27 cellular contexts compared by ENCODE assay signal in genomic region chr4:151347490-151347889, GRCh38. TPM values are rescaled to one million over a fixed set of nuclear protein-coding genes. Genes with fewer than 3 reads are reported as not detected.
"Had no signal": no experiment of that assay in that cellular context is flagged by ENCODE, and none has a peak within 500 bp of the region (broad histone marks: within the 10 kb centered on the region; RNA-seq: fewer than 3 reads in every experiment).

No MANE protein-coding gene starts in this region.

- DNase-seq: activated CD4-positive, alpha-beta memory T cell treated with anti-CD3 and anti-CD28 coated beads, Interleukin-2, amount 10 ng/mL, durations not matched to agents 7 days and 5 days; activated CD4-positive, alpha-beta T cell treated with anti-CD3 and anti-CD28 coated beads for 36 hours; activated CD4-positive, alpha-beta T cell treated with anti-CD3 and anti-CD28 coated beads, Interleukin-2, amount 10 ng/mL, durations not matched to agents 24 days and 14 days; activated CD4-positive, CD25-positive, alpha-beta regulatory T cell; activated CD4-positive, CD25-positive, alpha-beta regulatory T cell treated with anti-CD3 and anti-CD28 coated beads, Interleukin-2, amount 50 U/mL, for 72 hours; activated CD8-positive, alpha-beta memory T cell treated with anti-CD3 and anti-CD28 coated beads, Interleukin-2, amount 50 U/mL, for 48 hours; activated effector memory CD4-positive, alpha-beta T cell treated with Interleukin-2 at 50 U/mL for 16 hours; activated gamma-delta T cell treated with Interleukin-2 at 50 U/mL for 16 hours; activated naive CD4-positive, alpha-beta T cell treated with anti-CD3 and anti-CD28 coated beads, Interleukin-2, amount 50 U/mL, for 16 hours; activated naive CD4-positive, alpha-beta T cell treated with Interleukin-2 at 50 U/mL for 16 hours; activated T-cell treated with anti-CD3 and anti-CD28 coated beads for 4 hours; activated T-cell treated with anti-CD3 and anti-CD28 coated beads, Interleukin-2, amount 50 U/mL, for 24 hours; amniotic stem cell; anterior cingulate cortex; brain microvascular endothelial cell; cortex of kidney; dermis blood vessel endothelial cell; effector CD8-positive, alpha-beta T cell; erythroblast; foreskin keratinocyte; gastrocnemius medialis; glutamatergic neuron; heart left ventricle; T-helper 2 cell had no signal

- H3K27me3 ChIP-seq: brain microvascular endothelial cell, esophagus muscularis mucosa, gastrocnemius medialis, heart left ventricle had no signal

- H3K4me1 ChIP-seq: esophagus muscularis mucosa, foreskin keratinocyte, gastrocnemius medialis, heart left ventricle had no signal

- H3K27ac ChIP-seq: brain microvascular endothelial cell, esophagus muscularis mucosa, foreskin keratinocyte, gastrocnemius medialis, heart left ventricle had no signal

- H3K4me3 ChIP-seq: esophagus muscularis mucosa, gastrocnemius medialis, heart left ventricle had no signal

- H3K9me3 ChIP-seq: esophagus muscularis mucosa, gastrocnemius medialis, heart left ventricle had no signal

- ATAC-seq: activated CD4-positive, alpha-beta T cell treated with anti-CD3 and anti-CD28 coated beads for 36 hours; activated T-helper 17 cell treated with anti-CD3 and anti-CD28 coated beads, Interleukin-2, amount 50 U/mL, for 72 hours; foreskin keratinocyte; gastrocnemius medialis; heart left ventricle had no signal

- H3K36me3 ChIP-seq: brain microvascular endothelial cell, esophagus muscularis mucosa, gastrocnemius medialis, heart left ventricle had no signal

RNA-seq across cellular contexts. Expression of gene SH3D19, which starts 22.1 kb away (rescaled TPM):
- total RNA-seq: activated CD4-positive, alpha-beta memory T cell treated with anti-CD3 and anti-CD28 coated beads, Interleukin-2, amount 10 ng/mL, durations not matched to agents 7 days and 5 days; activated CD4-positive, alpha-beta T cell treated with anti-CD3 and anti-CD28 coated beads for 36 hours; activated CD4-positive, alpha-beta T cell treated with anti-CD3 and anti-CD28 coated beads, Interleukin-2, amount 10 ng/mL, durations not matched to agents 24 days and 14 days; T-helper 1 cell treated with Interleukin-12 subunit alpha and Interleukin-12 subunit beta and Interleukin-4 antibody, amounts not matched to agents 30 ng/mL and 1 ng/mL, for 36 hours had no signal
